20 cellular contexts compared by ENCODE assay signal in the genomic region with DNA sequence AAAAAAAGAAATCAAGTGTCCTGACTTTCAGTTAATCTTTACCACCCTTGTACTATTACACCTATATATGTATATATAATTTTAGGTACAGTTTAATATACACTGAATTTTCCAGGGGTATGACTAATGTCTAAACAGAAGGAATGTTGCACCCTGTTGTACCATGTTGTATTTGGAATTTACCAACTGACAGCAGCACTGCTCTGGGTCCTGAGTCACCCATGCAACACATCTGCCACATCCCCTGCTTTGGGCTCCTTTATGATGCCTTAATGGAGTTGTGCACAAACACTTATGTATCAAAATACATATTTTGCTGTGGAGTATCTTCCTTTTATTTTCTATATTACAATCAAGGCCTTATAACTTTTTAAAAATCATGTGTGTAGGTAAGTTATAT. TPM values are rescaled to one million over a fixed set of nuclear protein-coding genes. Genes with fewer than 3 reads are reported as not detected.
DNase-seq lines count a peak whose midpoint lies in the region; TF ChIP-seq lines count a peak whose summit lies in the region.
"Had no signal": no experiment of that assay in that cellular context is flagged by ENCODE, and none has a peak within 500 bp of the region (broad histone marks: within the 10 kb centered on the region; RNA-seq: fewer than 3 reads in every experiment).

No MANE protein-coding gene starts in this region.

- peaks cover 0 to 2% (median 2%) of the 10 kb centered on the region in 3 donors for H3K27me3 Mint-ChIP-seq in CD14-positive monocyte (ENCODE audit: low read depth in 3 of 3)
- peaks cover 2% of the 10 kb centered on the region for H3K27me3 Mint-ChIP-seq in activated CD4-positive, alpha-beta T cell treated with anti-CD3 and anti-CD28 coated beads, Interleukin-2, amount 10 ng/mL, durations not matched to agents 24 days and 14 days
- H3K27me3 Mint-ChIP-seq: activated CD8-positive, alpha-beta T cell treated with anti-CD3 and anti-CD28 coated beads for 36 hours had no signal

- DNase-seq in ELR (ENCODE audit: low read depth) (peak; percentile 86), NCI-H226 (peak; percentile 29), epithelial cell of esophagus (ENCODE audit: low read depth) (peak; percentile 68), myocyte (ENCODE audit: low read depth) (peak; percentile 36), germinal center (ENCODE audit: low spot score) (no peak), CD14-positive monocyte (ENCODE audit: low spot score) (no peak), NCI-H2029 (lab: John Stamatoyannopoulos, UW) (no peak)
- no peak for DNase-seq in activated CD4-positive, alpha-beta T cell treated with anti-CD3 and anti-CD28 coated beads, Interleukin-2, amount 10 ng/mL, durations not matched to agents 24 days and 14 days
- DNase-seq: activated CD8-positive, alpha-beta T cell treated with anti-CD3 and anti-CD28 coated beads for 36 hours; activated naive CD4-positive, alpha-beta T cell; caudate nucleus; CD8-positive, alpha-beta T cell; kidney; NCI-H69; occipital lobe; retina; spleen; stimulated activated CD4-positive, alpha-beta T cell treated with anti-CD3 and anti-CD28 coated beads, Interleukin-4, amount 100 ng/mL, for 1 hour; stimulated activated naive CD8-positive, alpha-beta T cell treated with anti-CD3 and anti-CD28 coated beads, Interleukin-15, Interleukin-2, amounts not matched to agents 100 U/mL and 50 U/mL, for 24 hours; SW 1271 had no signal

- intact Hi-C loops in CD14-positive monocyte (cut with micrococcal nuclease) = loop anchor here in 1 of 2 donors (10.0 kb wide), 1 partner anchor 47 kb away; no protein-coding TSS in a partner anchor
- intact Hi-C loops in activated CD4-positive, alpha-beta T cell treated with anti-CD3 and anti-CD28 coated beads, Interleukin-2, amount 10 ng/mL, durations not matched to agents 24 days and 14 days (cut with micrococcal nuclease) = no loop called here

- no peak for TF ChIP-seq CTCF in epithelial cell of esophagus (IDR thresholded peaks at IDR 0.05; ENCODE audit: insufficient read depth, low read depth, low read length, missing control alignments)
- TF ChIP-seq CTCF in CD14-positive monocyte (IDR thresholded peaks at IDR 0.05) = no peak

- H3K4me3 ChIP-seq in epithelial cell of esophagus (ENCODE audit: low read length) = no peak overlapping the region
- H3K4me3 ChIP-seq: spleen had no signal

- peaks cover 18% of the 10 kb centered on the region for H3K4me1 Mint-ChIP-seq in CD14-positive monocyte
- peaks cover 36% of the 10 kb centered on the region for H3K4me1 Mint-ChIP-seq in activated CD4-positive, alpha-beta T cell treated with anti-CD3 and anti-CD28 coated beads, Interleukin-2, amount 10 ng/mL, durations not matched to agents 24 days and 14 days

- no peaks in the 10 kb centered on the region for H3K36me3 Mint-ChIP-seq in CD14-positive monocyte
- peaks cover 3% of the 10 kb centered on the region for H3K36me3 Mint-ChIP-seq in activated CD4-positive, alpha-beta T cell treated with anti-CD3 and anti-CD28 coated beads, Interleukin-2, amount 10 ng/mL, durations not matched to agents 24 days and 14 days (ENCODE audit: low read depth)
- H3K36me3 Mint-ChIP-seq: CD8-positive, alpha-beta T cell had no signal

- H3K27ac Mint-ChIP-seq in CD14-positive monocyte = no peak overlapping the region
- no peak overlapping the region for H3K27ac Mint-ChIP-seq in activated CD4-positive, alpha-beta T cell treated with anti-CD3 and anti-CD28 coated beads, Interleukin-2, amount 10 ng/mL, durations not matched to agents 24 days and 14 days
- H3K27ac Mint-ChIP-seq: activated CD8-positive, alpha-beta T cell treated with anti-CD3 and anti-CD28 coated beads for 36 hours; CD8-positive, alpha-beta T cell had no signal

- no peak overlapping the region for H3K4me3 Mint-ChIP-seq in CD14-positive monocyte
- no peak overlapping the region for H3K4me3 Mint-ChIP-seq in activated CD4-positive, alpha-beta T cell treated with anti-CD3 and anti-CD28 coated beads, Interleukin-2, amount 10 ng/mL, durations not matched to agents 24 days and 14 days
- H3K4me3 Mint-ChIP-seq: activated CD8-positive, alpha-beta T cell treated with anti-CD3 and anti-CD28 coated beads for 36 hours; CD8-positive, alpha-beta T cell had no signal

- no peaks in the 10 kb centered on the region for H3K9me3 Mint-ChIP-seq in CD14-positive monocyte
- no peaks in the 10 kb centered on the region for H3K9me3 Mint-ChIP-seq in activated CD4-positive, alpha-beta T cell treated with anti-CD3 and anti-CD28 coated beads, Interleukin-2, amount 10 ng/mL, durations not matched to agents 24 days and 14 days
- H3K9me3 Mint-ChIP-seq: activated CD8-positive, alpha-beta T cell treated with anti-CD3 and anti-CD28 coated beads for 36 hours; CD8-positive, alpha-beta T cell had no signal

RNA-seq across cellular contexts. Expression of gene YAE1, which starts 21.2 kb away (rescaled TPM):
- 30.6 and 31.3 TPM in 2 replicates for total RNA-seq in myocyte
- polyA plus RNA-seq in myocyte (2012) = 24.0 TPM
- polyA plus RNA-seq in CD14-positive monocyte = 1 to 10 TPM; 1.1 to 2.7 TPM
- total RNA-seq in activated CD4-positive, alpha-beta T cell treated with anti-CD3 and anti-CD28 coated beads, Interleukin-2, amount 10 ng/mL, durations not matched to agents 24 days and 14 days = 14.2 and 14.3 TPM in 2 replicates

RNA-seq across cellular contexts. Expression of gene RALA, which starts 36.0 kb away (rescaled TPM):
- 16.5 and 17.3 TPM in 2 replicates for total RNA-seq in myocyte
- 62.0 TPM for polyA plus RNA-seq in myocyte (2012)
- 10 to 100 TPM; 30.8 to 32.0 TPM for polyA plus RNA-seq in CD14-positive monocyte
- total RNA-seq in activated CD4-positive, alpha-beta T cell treated with anti-CD3 and anti-CD28 coated beads, Interleukin-2, amount 10 ng/mL, durations not matched to agents 24 days and 14 days = 35.5 and 37.0 TPM in 2 replicates

Comparison
In these comparisons a context has a peak if more than half of its experiments do, and no peak if none do; other contexts are left out.
1. DNase-seq: peak in ELR (single experiment), NCI-H226 (single experiment), epithelial cell of esophagus (single experiment) and myocyte (single experiment); none in germinal center (single experiment), CD14-positive monocyte (single experiment), activated CD4-positive, alpha-beta T cell treated with anti-CD3 and anti-CD28 coated beads, Interleukin-2, amount 10 ng/mL, durations not matched to agents 24 days and 14 days (single experiment) and NCI-H2029 (single experiment).